9 cellular contexts compared by ENCODE assay signal in the genomic region with DNA sequence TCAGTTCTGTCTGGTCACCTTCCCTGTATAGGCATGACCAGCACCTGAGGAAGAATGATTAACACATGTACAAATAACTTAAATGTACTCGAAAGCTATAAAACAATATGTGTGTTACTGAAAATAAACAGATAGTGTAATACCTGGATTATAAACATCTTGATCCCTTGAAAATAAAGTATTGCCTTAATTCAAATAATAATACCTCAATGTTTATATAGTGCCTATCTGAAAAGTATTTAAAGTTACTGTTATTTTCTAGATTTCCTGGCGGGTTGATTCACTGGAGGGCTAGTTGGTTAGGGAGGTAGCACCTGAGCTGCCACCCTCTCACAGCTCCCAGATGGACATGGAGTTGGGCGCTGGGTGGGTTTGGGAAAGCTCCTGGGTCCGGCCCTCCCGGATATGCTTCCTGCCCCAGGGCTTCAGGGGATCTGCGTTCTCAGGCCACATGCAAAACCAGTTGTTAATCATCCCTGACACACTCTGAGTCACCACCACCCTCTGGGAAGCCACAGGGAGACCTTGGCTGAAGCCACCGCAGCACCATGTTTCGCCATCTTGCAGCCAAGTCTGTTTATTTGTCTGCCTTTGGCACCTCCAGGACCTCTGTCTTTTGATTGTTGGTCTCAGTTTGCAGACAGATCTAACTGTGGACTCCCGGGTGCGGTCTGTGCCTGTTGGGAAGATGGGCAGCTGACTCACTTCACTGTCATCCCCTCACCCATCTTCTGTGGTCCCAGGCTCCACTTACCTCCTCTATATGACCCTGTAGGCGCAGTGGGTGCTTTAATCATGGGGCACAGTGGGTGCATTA. TPM values are rescaled to one million over a fixed set of nuclear protein-coding genes. Genes with fewer than 3 reads are reported as not detected.
DNase-seq lines count a peak whose midpoint lies in the region; ATAC-seq, FAIRE-seq and TF ChIP-seq lines count a peak whose summit lies in the region.
"Had no signal": no experiment of that assay in that cellular context is flagged by ENCODE, and none has a peak within 500 bp of the region (broad histone marks: within the 10 kb centered on the region; RNA-seq: fewer than 3 reads in every experiment).

No MANE protein-coding gene starts in this region.

- no peaks in the 10 kb centered on the region for H3K4me1 Mint-ChIP-seq in activated CD8-positive, alpha-beta T cell treated with anti-CD3 and anti-CD28 coated beads for 36 hours (ENCODE audit: low read depth)

- H3K27me3 Mint-ChIP-seq in activated CD8-positive, alpha-beta T cell treated with anti-CD3 and anti-CD28 coated beads for 36 hours = peaks cover 13% of the 10 kb centered on the region

- 75 to 83% (median 81%) methylated on average over 11 of the region's 11 CpGs for WGBS in small intestine, 3 donors

- H3K27me3 ChIP-seq in PC-9 (ENCODE audit: insufficient read depth, low read depth) (no peaks in the 10 kb centered on the region), osteoblast (ENCODE audit: insufficient read depth, low read length) (no peaks in the 10 kb centered on the region), small intestine (ENCODE audit: control insufficient read depth in 2 of 2, insufficient read depth in 2 of 2, low read length in 2 of 2) (no peaks in the 10 kb centered on the region)

- no peak overlapping the region for H3K4me3 Mint-ChIP-seq in activated CD8-positive, alpha-beta T cell treated with anti-CD3 and anti-CD28 coated beads for 36 hours

- ATAC-seq in esophagus mucosa (peak; percentile 84), HG02642 (IDR thresholded peaks at IDR 0.05; ENCODE audit: poor library complexity, unreplicated experiment) (no peak), HG03571 (IDR thresholded peaks at IDR 0.05; ENCODE audit: unreplicated experiment) (no peak)
- no peak for ATAC-seq in activated CD8-positive, alpha-beta T cell treated with anti-CD3 and anti-CD28 coated beads for 36 hours

- H3K9me3 ChIP-seq in PC-9 (ENCODE audit: insufficient read depth, low read depth) = peaks cover 4% of the 10 kb centered on the region; the same call in 1 of the 2 replicates
- H3K9me3 ChIP-seq in osteoblast (ENCODE audit: low read depth, low read length) = no peaks in the 10 kb centered on the region
- no peaks in the 10 kb centered on the region for H3K9me3 ChIP-seq in small intestine (ENCODE audit: control insufficient read depth, low read depth)

- H3K9me3 Mint-ChIP-seq in activated CD8-positive, alpha-beta T cell treated with anti-CD3 and anti-CD28 coated beads for 36 hours = no peaks in the 10 kb centered on the region
- H3K9me3 Mint-ChIP-seq: activated naive CD4-positive, alpha-beta T cell treated with anti-CD3 and anti-CD28 coated beads, Interleukin-2, amount 50 U/mL, for 72 hours had no signal

- H4K20me1 ChIP-seq in PC-9 (ENCODE audit: insufficient read depth) (no peaks in the 10 kb centered on the region), osteoblast (ENCODE audit: insufficient read depth, low read length) (no peaks in the 10 kb centered on the region)

- POLR2A ChIA-PET in PC-9 (lab: Charles Lee; ENCODE audit: unreplicated experiment) = interaction anchor here (0.5 to 0.7 kb wide), 7 partner anchors 95 to 957 kb away, joined by 3 to 6 read pairs (median 4); no protein-coding TSS in a partner anchor
- POLR2A ChIA-PET in activated CD8-positive, alpha-beta T cell treated with anti-CD3 and anti-CD28 coated beads for 36 hours (lab: Charles Lee) = no interaction called here

- peak overlapping the region; percentile 27 for H3K4me3 ChIP-seq in PC-9
- peak overlapping the region; percentile 10 for H3K4me3 ChIP-seq in osteoblast (ENCODE audit: insufficient read depth, low read length)
- no peak overlapping the region for H3K4me3 ChIP-seq in small intestine (ENCODE audit: low read depth in 1 of 2, low read length in 2 of 2)

- CTCF ChIA-PET in PC-9 (lab: Charles Lee) = interaction anchor here (0.6 kb wide), 3 partner anchors 21 to 1354 kb away, joined by 3 to 5 read pairs (median 4); no protein-coding TSS in a partner anchor
- CTCF ChIA-PET in activated CD8-positive, alpha-beta T cell treated with anti-CD3 and anti-CD28 coated beads for 36 hours (lab: Charles Lee) = no interaction called here

- H3K36me3 ChIP-seq in PC-9 (ENCODE audit: low read depth) (0 out of 2 replicates have a peak, but pooled peaks cover 10% of the 10 kb centered on the region), osteoblast (ENCODE audit: insufficient read depth, low read length) (no peaks in the 10 kb centered on the region), small intestine (ENCODE audit: control insufficient read depth in 2 of 2, insufficient read depth in 2 of 2, low read length in 2 of 2) (no peaks in the 10 kb centered on the region)

- H3K36me3 Mint-ChIP-seq in activated CD8-positive, alpha-beta T cell treated with anti-CD3 and anti-CD28 coated beads for 36 hours (ENCODE audit: low read depth) = no peaks in the 10 kb centered on the region

- H3K4me1 ChIP-seq in PC-9 (replicated peaks; ENCODE audit: insufficient read depth) = peaks cover 59% of the 10 kb centered on the region
- H3K4me1 ChIP-seq in osteoblast (ENCODE audit: insufficient read depth, low read length) = peaks cover 51% of the 10 kb centered on the region
- H3K4me1 ChIP-seq in small intestine (ENCODE audit: control insufficient read depth in 2 of 2, insufficient read depth in 1 of 2, low read depth in 1 of 2, low read length in 1 of 2) = peaks cover 1 to 10% of the 10 kb centered on the region in 2 donors

- TF ChIP-seq CTCF in PC-9 (conservative IDR thresholded peaks at IDR 0.05) = no peak
- TF ChIP-seq CTCF in osteoblast (IDR thresholded peaks at IDR 0.05; ENCODE audit: extremely low read depth, low read depth, low read length) = no peak
- no peak for TF ChIP-seq CTCF in activated CD8-positive, alpha-beta T cell treated with anti-CD3 and anti-CD28 coated beads for 36 hours (IDR thresholded peaks at IDR 0.05)

- peaks cover 65% of the 10 kb centered on the region for H3K79me2 ChIP-seq in PC-9 (ENCODE audit: low read depth)
- peaks cover 41% of the 10 kb centered on the region for H3K79me2 ChIP-seq in osteoblast (ENCODE audit: insufficient read depth, low read length)

- no peak for FAIRE-seq in small intestine (lab: Jason Lieb, UNC)

- H3K9me2 ChIP-seq in PC-9 (ENCODE audit: insufficient read depth) = no peaks in the 10 kb centered on the region

- intact Hi-C loops in PC-9 (cut with micrococcal nuclease; ENCODE audit: unreplicated experiment) = loop anchor here (1.0 to 5.0 kb wide), 5 partner anchors 34 to 154 kb away; no protein-coding TSS in a partner anchor
- intact Hi-C loops in activated CD8-positive, alpha-beta T cell treated with anti-CD3 and anti-CD28 coated beads for 36 hours (cut with micrococcal nuclease) = no loop called here

- H3K27ac ChIP-seq in PC-9 (peak overlapping the region; percentile 96), osteoblast (ENCODE audit: low read depth, low read length) (peak overlapping the region; percentile 94), small intestine (ENCODE audit: low read depth in 1 of 2, low read length in 1 of 2) (peak overlapping the region in 1 of 2 donors; percentile 43)

- H2AFZ ChIP-seq in PC-9 (no peak overlapping the region; the same call in 1 of the 2 replicates), osteoblast (ENCODE audit: low read length) (peak overlapping the region; percentile 52)

- H3K4me2 ChIP-seq in PC-9 = peak overlapping the region; percentile 73
- H3K4me2 ChIP-seq in osteoblast (ENCODE audit: insufficient read depth, low read length) = peak overlapping the region; percentile 73

- BruUV-seq in PC-9 (replicated peaks; lab: Mats Ljungman, UMichigan) = no TSS peak

- DNase-seq in GM04504 (ENCODE audit: low read depth) = peak; percentile 91
- DNase-seq in PC-9 = peak; percentile 94 to 96
- peak; percentile 73 for DNase-seq in osteoblast (ENCODE audit: insufficient read length, low spot score, missing footprints)
- DNase-seq in activated CD8-positive, alpha-beta T cell treated with anti-CD3 and anti-CD28 coated beads for 36 hours = no peak
- no peak for DNase-seq in small intestine

- no peak overlapping the region for H3K27ac Mint-ChIP-seq in activated CD8-positive, alpha-beta T cell treated with anti-CD3 and anti-CD28 coated beads for 36 hours
- H3K27ac Mint-ChIP-seq: activated naive CD4-positive, alpha-beta T cell treated with anti-CD3 and anti-CD28 coated beads, Interleukin-2, amount 50 U/mL, for 72 hours had no signal

- peaks cover 35% of the 10 kb centered on the region for H3F3A ChIP-seq in PC-9 (ENCODE audit: insufficient read depth, low read depth)

RNA-seq across cellular contexts. Expression of a gene that starts 35.3 kb away (rescaled TPM):
- total RNA-seq in PC-9 (2021) (48.6 and 51.0 TPM in 2 replicates), esophagus mucosa (50.0 TPM), osteoblast (120 and 144 TPM in 2 replicates)
- total RNA-seq in activated CD8-positive, alpha-beta T cell treated with anti-CD3 and anti-CD28 coated beads for 36 hours = under 1 TPM; 0.45 to 0.76 TPM
- polyA plus RNA-seq in small intestine = 10 to 100 TPM in 2 of 3 donors, 1 to 10 TPM in 1; 4.2 to 18.4 (median 15.9) TPM

Comparison
In these comparisons a context has a peak if more than half of its experiments do, and no peak if none do; other contexts are left out.
1. DNase-seq: peak in GM04504 (single experiment), PC-9 (2 of 2) and osteoblast (single experiment); none in activated CD8-positive, alpha-beta T cell treated with anti-CD3 and anti-CD28 coated beads for 36 hours (single experiment) and small intestine (single experiment).
2. H3K4me3 ChIP-seq: peak in PC-9 (single experiment) and osteoblast (single experiment); none in small intestine (0 of 2).
3. RNA of a gene that starts 35.3 kb away (total RNA-seq): 120 to 144 TPM in osteoblast, 48.6 to 51.0 TPM in PC-9 and 50.0 TPM in esophagus mucosa (single experiment); 0.45 to 0.76 TPM in activated CD8-positive, alpha-beta T cell treated with anti-CD3 and anti-CD28 coated beads for 36 hours; every median in the first group is over 10 times any median in the second.